Comparison of ENCODE assay signal across 28 cellular contexts in the genomic region with DNA sequence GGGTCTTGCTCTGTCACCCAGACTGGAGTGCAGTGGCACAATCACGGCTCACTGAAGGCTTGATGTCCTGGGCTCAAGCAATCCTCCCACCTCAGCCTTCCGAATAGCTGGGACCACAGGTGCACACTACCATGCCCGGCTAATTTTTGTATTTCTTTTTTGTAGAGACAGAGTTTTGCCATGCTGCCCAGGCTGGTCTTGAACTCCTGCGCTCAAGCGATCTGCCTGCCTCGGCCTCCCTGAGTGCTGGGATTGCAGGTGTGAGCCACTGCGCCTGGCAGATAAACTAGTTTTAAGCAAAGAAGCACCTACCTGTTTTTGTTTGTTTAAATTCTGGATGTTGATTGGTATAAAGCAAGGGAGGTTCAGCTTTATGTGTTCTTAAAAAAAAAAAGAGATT.
"Had no signal": no experiment of that assay in that cellular context is flagged by ENCODE, and none has a peak within 500 bp of the region (broad histone marks: within the 10 kb centered on the region; RNA-seq: fewer than 3 reads in every experiment).

No MANE protein-coding gene starts in this region.

- H3K27me3 ChIP-seq: colonic mucosa, esophagus muscularis mucosa, esophagus squamous epithelium, foreskin keratinocyte, gastrocnemius medialis, gastroesophageal sphincter, heart left ventricle, heart right ventricle had no signal

- H3K4me3 ChIP-seq: colonic mucosa, coronary artery, dorsolateral prefrontal cortex, esophagus muscularis mucosa, esophagus squamous epithelium, gastrocnemius medialis, gastroesophageal sphincter, heart left ventricle, heart right ventricle had no signal

- H3K36me3 ChIP-seq: colonic mucosa, esophagus muscularis mucosa, esophagus squamous epithelium, gastrocnemius medialis, gastroesophageal sphincter, heart left ventricle, heart right ventricle had no signal

- DNase-seq: colonic mucosa; cortex of kidney; dermis blood vessel endothelial cell; dorsolateral prefrontal cortex; effector CD4-positive, alpha-beta T cell; effector CD8-positive, alpha-beta T cell; effector memory CD4-positive, alpha-beta T cell; effector memory CD8-positive, alpha-beta T cell; endodermal cell; erythroblast; esophagus squamous epithelium; foreskin fibroblast; foreskin keratinocyte; foreskin melanocyte; gastrocnemius medialis; glutamatergic neuron; head of caudate nucleus; heart left ventricle; heart right ventricle had no signal

- H3K27ac ChIP-seq: colonic mucosa, coronary artery, dorsolateral prefrontal cortex, epithelial cell of prostate, esophagus muscularis mucosa, esophagus squamous epithelium, foreskin keratinocyte, gastrocnemius medialis, gastroesophageal sphincter, heart left ventricle, heart right ventricle had no signal

- ATAC-seq: effector memory CD8-positive, alpha-beta T cell; esophagus mucosa; foreskin keratinocyte; gastrocnemius medialis; gastroesophageal sphincter; heart left ventricle; heart right ventricle had no signal

- FAIRE-seq: colon, endometrium, endothelial cell of umbilical vein, frontal cortex had no signal

- H3K4me1 ChIP-seq: colonic mucosa, esophagus muscularis mucosa, esophagus squamous epithelium, foreskin keratinocyte, gastrocnemius medialis, gastroesophageal sphincter, heart left ventricle, heart right ventricle had no signal

- H3K9me3 ChIP-seq: colonic mucosa, esophagus muscularis mucosa, esophagus squamous epithelium, gastrocnemius medialis, gastroesophageal sphincter, heart left ventricle, heart right ventricle had no signal
